In the genomic region with DNA sequence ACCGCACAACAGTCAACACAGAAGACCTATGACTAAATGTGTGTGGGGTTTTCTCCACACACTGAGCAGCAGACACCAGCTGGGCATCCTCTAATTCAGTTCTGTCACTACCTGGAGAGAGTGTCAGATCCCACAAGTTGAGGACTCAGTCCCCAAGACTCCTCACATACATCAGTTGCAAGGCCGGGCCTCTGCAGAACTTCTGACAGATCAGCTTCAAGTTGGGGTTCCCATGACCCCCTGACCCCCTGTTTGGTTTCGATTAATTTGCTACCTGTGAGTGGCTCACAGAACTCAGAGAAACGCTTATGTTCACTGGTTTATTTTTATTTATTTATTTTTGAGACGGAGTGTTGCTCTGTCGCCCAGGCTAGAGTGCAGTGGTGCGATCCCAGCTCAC, we compare ENCODE assay signal across 38 cellular contexts.
"Had no signal": no experiment of that assay in that cellular context is flagged by ENCODE, and none has a peak within 500 bp of the region (broad histone marks: within the 10 kb centered on the region; RNA-seq: fewer than 3 reads in every experiment).

No MANE protein-coding gene starts in this region.

- DNase-seq: activated effector memory CD4-positive, alpha-beta T cell treated with anti-CD3 and anti-CD28 coated beads, Interleukin-2, amount 50 U/mL, for 16 hours; activated effector memory CD4-positive, alpha-beta T cell treated with Interleukin-2 at 50 U/mL for 16 hours; activated gamma-delta T cell; activated gamma-delta T cell treated with Interleukin-2 at 50 U/mL for 16 hours; activated naive CD4-positive, alpha-beta T cell; activated naive CD4-positive, alpha-beta T cell treated with anti-CD3 and anti-CD28 coated beads for 36 hours; activated naive CD4-positive, alpha-beta T cell treated with anti-CD3 and anti-CD28 coated beads, Interleukin-2, amount 10 ng/mL, durations not matched to agents 7 days and 5 days; activated naive CD4-positive, alpha-beta T cell treated with anti-CD3 and anti-CD28 coated beads, Interleukin-2, amount 50 U/mL, for 16 hours; activated naive CD4-positive, alpha-beta T cell treated with Interleukin-2 at 50 U/mL for 16 hours; activated naive CD8-positive, alpha-beta T cell treated with anti-CD3 and anti-CD28 coated beads for 36 hours; activated naive CD8-positive, alpha-beta T cell treated with anti-CD3 and anti-CD28 coated beads, Interleukin-2, amount 10 ng/mL, durations not matched to agents 7 days and 5 days; activated naive CD8-positive, alpha-beta T cell treated with anti-CD3 and anti-CD28 coated beads, Interleukin-2, amount 50 U/mL, for 24 hours; activated T-cell treated with anti-CD3 and anti-CD28 coated beads, Interleukin-2, amount 50 U/mL, for 1 hour; activated T-cell treated with anti-CD3 and anti-CD28 coated beads, Interleukin-2, amount 50 U/mL, for 24 hours; activated T-cell treated with anti-CD3 and anti-CD28 coated beads, Interleukin-2, amount 50 U/mL, for 4 hours; activated T-cell treated with anti-CD3 and anti-CD28 coated beads, Interleukin-2, amount 50 U/mL, for 48 hours; activated T-cell treated with anti-CD3 and anti-CD28 coated beads, Interleukin-2, amount 50 U/mL, for 72 hours; adrenal gland; amniotic stem cell; amygdala; anterior cingulate cortex; aorta; body of pancreas; brain microvascular endothelial cell; caudate nucleus; central memory CD4-positive, alpha-beta T cell; cerebellar nuclear complex had no signal

- H3K4me3 ChIP-seq: adrenal gland, ascending aorta, body of pancreas, breast epithelium, cardiac muscle cell had no signal

- H3K9me3 ChIP-seq: adrenal gland, ascending aorta, body of pancreas, breast epithelium had no signal

- H3K27me3 Mint-ChIP-seq: activated T-helper 17 cell treated with anti-CD3 and anti-CD28 coated beads, Interleukin-2, amount 50 U/mL, for 72 hours had no signal

- H3K36me3 ChIP-seq: adrenal gland, ascending aorta, brain microvascular endothelial cell, breast epithelium, cardiac muscle cell had no signal

- ATAC-seq: activated naive CD8-positive, alpha-beta T cell treated with anti-CD3 and anti-CD28 coated beads, Interleukin-2, amount 50 U/mL, for 24 hours; activated T-cell treated with anti-CD3 and anti-CD28 coated beads, Interleukin-2, amount 50 U/mL, for 4 hours; activated T-cell treated with anti-CD3 and anti-CD28 coated beads, Interleukin-2, amount 50 U/mL, for 72 hours; body of pancreas had no signal

- H3K27ac ChIP-seq: adrenal gland, ascending aorta, body of pancreas, brain microvascular endothelial cell, breast epithelium, cardiac muscle cell had no signal

- H3K27ac Mint-ChIP-seq: activated naive CD4-positive, alpha-beta T cell treated with anti-CD3 and anti-CD28 coated beads for 36 hours; activated naive CD4-positive, alpha-beta T cell treated with anti-CD3 and anti-CD28 coated beads, Interleukin-2, amount 10 ng/mL, durations not matched to agents 7 days and 5 days; activated naive CD4-positive, alpha-beta T cell treated with anti-CD3 and anti-CD28 coated beads, Interleukin-2, amount 50 U/mL, for 24 hours; activated naive CD4-positive, alpha-beta T cell treated with anti-CD3 and anti-CD28 coated beads, Interleukin-2, amount 50 U/mL, for 72 hours; activated naive CD8-positive, alpha-beta T cell; activated naive CD8-positive, alpha-beta T cell treated with anti-CD3 and anti-CD28 coated beads for 36 hours; activated naive CD8-positive, alpha-beta T cell treated with anti-CD3 and anti-CD28 coated beads, Interleukin-2, amount 10 ng/mL, durations not matched to agents 7 days and 5 days; activated naive CD8-positive, alpha-beta T cell treated with anti-CD3 and anti-CD28 coated beads, Interleukin-2, amount 50 U/mL, for 24 hours; activated T-cell treated with anti-CD3 and anti-CD28 coated beads, Interleukin-2, amount 50 U/mL, for 24 hours; activated T-cell treated with anti-CD3 and anti-CD28 coated beads, Interleukin-2, amount 50 U/mL, for 72 hours; activated T-helper 1 cell treated with anti-CD3 and anti-CD28 coated beads, Interleukin-12 subunit alpha, Interleukin-12 subunit beta, Interleukin-2, Interleukin-4 antibody, amounts not matched to agents 30 ng/mL and 10 ng/mL and 1 ng/mL, durations not matched to agents 14 hours and 24 hours and 36 hours; activated T-helper 17 cell treated with anti-CD3 and anti-CD28 coated beads, Interleukin-2, amount 50 U/mL, for 72 hours; activated T-helper 2 cell treated with anti-CD3 and anti-CD28 coated beads, Interferon-gamma antibody, Interleukin-2, Interleukin-4, amounts not matched to agents 10 μg/mL and 5 μg/mL and 100 μg/mL, durations not matched to agents 14 hours and 24 hours and 36 hours; brain had no signal

- H3K4me1 ChIP-seq: ascending aorta, breast epithelium had no signal

- H3K9me3 Mint-ChIP-seq: activated naive CD4-positive, alpha-beta T cell treated with anti-CD3 and anti-CD28 coated beads for 36 hours; activated naive CD4-positive, alpha-beta T cell treated with anti-CD3 and anti-CD28 coated beads, Interleukin-2, amount 50 U/mL, for 24 hours; activated naive CD4-positive, alpha-beta T cell treated with anti-CD3 and anti-CD28 coated beads, Interleukin-2, amount 50 U/mL, for 72 hours; activated naive CD8-positive, alpha-beta T cell treated with anti-CD3 and anti-CD28 coated beads, Interleukin-2, amount 50 U/mL, for 24 hours; activated T-cell treated with anti-CD3 and anti-CD28 coated beads, Interleukin-2, amount 50 U/mL, for 24 hours; activated T-cell treated with anti-CD3 and anti-CD28 coated beads, Interleukin-2, amount 50 U/mL, for 4 hours; activated T-cell treated with anti-CD3 and anti-CD28 coated beads, Interleukin-2, amount 50 U/mL, for 72 hours; activated T-helper 1 cell treated with anti-CD3 and anti-CD28 coated beads, Interleukin-12 subunit alpha, Interleukin-12 subunit beta, Interleukin-2, Interleukin-4 antibody, amounts not matched to agents 30 ng/mL and 10 ng/mL and 1 ng/mL, durations not matched to agents 14 hours and 24 hours and 36 hours; activated T-helper 17 cell treated with anti-CD3 and anti-CD28 coated beads, Interleukin-2, amount 50 U/mL, for 72 hours; activated T-helper 2 cell treated with anti-CD3 and anti-CD28 coated beads, Interferon-gamma antibody, Interleukin-2, Interleukin-4, amounts not matched to agents 10 μg/mL and 5 μg/mL and 100 μg/mL, durations not matched to agents 14 hours and 24 hours and 36 hours; central memory CD8-positive, alpha-beta T cell had no signal

- H3K27me3 ChIP-seq: adrenal gland, ascending aorta, body of pancreas, brain microvascular endothelial cell, breast epithelium, cardiac muscle cell had no signal

- H3K4me3 Mint-ChIP-seq: activated naive CD4-positive, alpha-beta T cell treated with anti-CD3 and anti-CD28 coated beads for 36 hours; activated naive CD4-positive, alpha-beta T cell treated with anti-CD3 and anti-CD28 coated beads, Interleukin-2, amount 10 ng/mL, durations not matched to agents 7 days and 5 days; activated naive CD4-positive, alpha-beta T cell treated with anti-CD3 and anti-CD28 coated beads, Interleukin-2, amount 50 U/mL, for 24 hours; activated naive CD8-positive, alpha-beta T cell; activated naive CD8-positive, alpha-beta T cell treated with anti-CD3 and anti-CD28 coated beads for 36 hours; activated naive CD8-positive, alpha-beta T cell treated with anti-CD3 and anti-CD28 coated beads, Interleukin-2, amount 10 ng/mL, durations not matched to agents 7 days and 5 days; activated naive CD8-positive, alpha-beta T cell treated with anti-CD3 and anti-CD28 coated beads, Interleukin-2, amount 50 U/mL, for 24 hours; activated T-cell treated with anti-CD3 and anti-CD28 coated beads, Interleukin-2, amount 50 U/mL, for 24 hours; activated T-cell treated with anti-CD3 and anti-CD28 coated beads, Interleukin-2, amount 50 U/mL, for 4 hours; activated T-cell treated with anti-CD3 and anti-CD28 coated beads, Interleukin-2, amount 50 U/mL, for 72 hours; activated T-helper 1 cell treated with anti-CD3 and anti-CD28 coated beads, Interleukin-12 subunit alpha, Interleukin-12 subunit beta, Interleukin-2, Interleukin-4 antibody, amounts not matched to agents 30 ng/mL and 10 ng/mL and 1 ng/mL, durations not matched to agents 14 hours and 24 hours and 36 hours; activated T-helper 17 cell treated with anti-CD3 and anti-CD28 coated beads, Interleukin-2, amount 50 U/mL, for 72 hours; central memory CD8-positive, alpha-beta T cell had no signal
